ENCODE assay signal across 15 cellular contexts in the genomic region with DNA sequence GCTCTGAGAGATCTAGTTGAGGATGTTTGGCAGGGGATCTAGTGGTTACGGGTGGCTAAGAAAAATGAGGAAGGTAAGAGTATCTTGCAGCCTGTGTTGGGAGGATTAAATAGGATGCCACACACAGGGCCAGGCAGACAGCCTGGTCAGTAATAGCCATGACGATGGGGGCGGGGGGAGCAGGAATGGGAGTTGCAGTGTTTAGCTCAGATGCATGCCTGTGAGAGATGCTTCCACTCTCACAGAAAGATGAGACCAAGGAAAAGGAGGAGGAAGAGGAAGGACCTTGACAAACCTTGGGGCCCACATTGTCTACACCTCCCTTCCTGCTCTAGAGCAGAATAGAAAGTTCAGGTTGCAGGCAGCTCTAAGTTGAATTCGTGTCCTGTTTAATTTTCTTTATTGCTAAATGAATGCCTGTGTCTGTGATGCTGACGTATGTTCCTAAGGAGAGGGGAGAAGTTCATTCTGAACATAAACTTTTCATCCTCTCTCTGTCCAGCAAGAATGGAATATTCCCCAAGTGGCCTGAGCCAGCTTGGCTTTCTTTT. TPM values are rescaled to one million over a fixed set of nuclear protein-coding genes. Genes with fewer than 3 reads are reported as not detected.
DNase-seq lines count a peak whose midpoint lies in the region; ATAC-seq and TF ChIP-seq lines count a peak whose summit lies in the region.
"Had no signal": no experiment of that assay in that cellular context is flagged by ENCODE, and none has a peak within 500 bp of the region (broad histone marks: within the 10 kb centered on the region; RNA-seq: fewer than 3 reads in every experiment).

No MANE protein-coding gene starts in this region.

- peaks cover 71% of the 10 kb centered on the region for H3K4me1 ChIP-seq in mesodermal cell (ENCODE audit: control insufficient read depth, insufficient read depth, low read length, poor library complexity, severe bottlenecking)
- peaks cover 0 to 3% of the 10 kb centered on the region in 2 donors for H3K4me1 ChIP-seq in aorta (ENCODE audit: control insufficient read depth in 1 of 2, insufficient read depth in 2 of 2, low read length in 2 of 2)

- H3K27ac ChIP-seq in mesodermal cell (ENCODE audit: low read depth, low read length, severe bottlenecking) = peak overlapping the region; percentile 97
- peak overlapping the region; percentile 78 to 85 for H3K27ac ChIP-seq in aorta (ENCODE audit: low read depth in 1 of 2, low read length in 2 of 2)
- H3K27ac ChIP-seq: testis had no signal

- H3K36me3 ChIP-seq in mesodermal cell (ENCODE audit: control insufficient read depth, insufficient read depth, low read length) = peaks cover 75% of the 10 kb centered on the region
- H3K36me3 ChIP-seq in aorta (ENCODE audit: control insufficient read depth in 1 of 2, insufficient read depth in 2 of 2, low read length in 1 of 2) = no peaks in the 10 kb centered on the region

- no peak for TF ChIP-seq CTCF in choroid plexus epithelial cell (conservative IDR thresholded peaks at IDR 0.05; ENCODE audit: low read depth, low read length)

- intact Hi-C loops in cardiac septum (cut with DNase I) = no loop called here
- intact Hi-C loops in Right ventricle myocardium inferior (cut with DNase I) = loop anchor here (5.0 kb wide), 1 partner anchor 35 kb away; no protein-coding TSS in a partner anchor
- intact Hi-C loops in aorta (cut with DNase I) = loop anchor here (5.0 to 10.0 kb wide), 3 partner anchors 40 to 113 kb away; no protein-coding TSS in a partner anchor

- H3K9me3 ChIP-seq in mesodermal cell (ENCODE audit: control insufficient read depth, low read length) = no peaks in the 10 kb centered on the region
- H3K9me3 ChIP-seq in aorta (ENCODE audit: control insufficient read depth, low read length) = no peaks in the 10 kb centered on the region
- H3K9me3 ChIP-seq: testis had no signal

- H3K4me3 ChIP-seq in choroid plexus epithelial cell (ENCODE audit: low read depth, low read length) (no peak overlapping the region), mesodermal cell (ENCODE audit: extremely low read depth, insufficient read depth, low read length, poor library complexity, severe bottlenecking) (no peak overlapping the region), aorta (ENCODE audit: low read length in 2 of 2) (no peak overlapping the region)
- H3K4me3 ChIP-seq: K562, lung, testis had no signal

- 83 to 89% methylated on average over 2 to 3 of the region's 5 CpGs for WGBS in mesodermal cell (ENCODE audit: insufficient coverage in 2 of 2), 2 experiments
- 38 to 46% methylated on average over 5 of the region's 5 CpGs for WGBS in aorta, 2 donors

- ATAC-seq in Right ventricle myocardium inferior (no peak), aorta (ENCODE audit: low FRiP score) (no peak)
- ATAC-seq: activated T-cell treated with anti-CD3 and anti-CD28 coated beads, Interleukin-2, amount 50 U/mL, for 72 hours; K562; T-helper 17 cell had no signal

- peak; percentile 65 for DNase-seq in cardiac septum (ENCODE audit: low spot score)
- no peak for DNase-seq in Right ventricle myocardium inferior (ENCODE audit: missing footprints)
- peak; percentile 85 for DNase-seq in choroid plexus epithelial cell (ENCODE audit: low read depth)
- peak; percentile 42 to 52 for DNase-seq in aorta
- DNase-seq in T-helper 1 cell = no peak
- no peak for DNase-seq in pons (ENCODE audit: low spot score)
- DNase-seq in Ammon's horn (ENCODE audit: low spot score) = no peak
- DNase-seq: activated T-cell treated with anti-CD3 and anti-CD28 coated beads, Interleukin-2, amount 50 U/mL, for 72 hours; NCI-H524; stimulated activated CD4-positive, alpha-beta T cell treated with anti-CD3 and anti-CD28 coated beads, Interleukin-2, amount 100 ng/mL, for 48 hours; T-helper 17 cell; testis had no signal

- H3K27me3 ChIP-seq in aorta (ENCODE audit: control insufficient read depth in 1 of 2, insufficient read depth in 2 of 2, low read length in 1 of 2) = no peaks in the 10 kb centered on the region
- H3K27me3 ChIP-seq: testis had no signal

RNA-seq across cellular contexts. Expression of a gene that starts 28.7 kb away (rescaled TPM):
- 46.9 TPM for total RNA-seq in cardiac septum
- total RNA-seq in Right ventricle myocardium inferior = 66.5 TPM
- 718 TPM for polyA plus RNA-seq in mesodermal cell (2013, experiment 1 of 2)
- polyA plus RNA-seq in mesodermal cell (2013, experiment 2 of 2) = 804 TPM
- total RNA-seq in aorta = 100 to 1,000 TPM; 322 to 335 TPM
- polyA plus RNA-seq in aorta = 10 to 100 TPM; 83.3 to 92.4 TPM
- total RNA-seq: activated T-cell treated with anti-CD3 and anti-CD28 coated beads, Interleukin-2, amount 50 U/mL, for 72 hours had no signal

Comparison
In these comparisons a context has a peak if more than half of its experiments do, and no peak if none do; other contexts are left out.
1. DNase-seq: peak in cardiac septum (single experiment), choroid plexus epithelial cell (single experiment) and aorta (2 of 2); none in Right ventricle myocardium inferior (single experiment), T-helper 1 cell (0 of 5), pons (single experiment) and Ammon's horn (single experiment).